In genomic region chr3:56980798-56981390, GRCh38 we compare ENCODE assay signal across 8 cellular contexts.
DNase-seq lines count a peak whose midpoint lies in the region; ATAC-seq, FAIRE-seq and TF ChIP-seq lines count a peak whose summit lies in the region.

No MANE protein-coding gene starts in this region.

- H3K4me1 ChIP-seq in HepG2 (ENCODE audit: insufficient read depth, low read length) = peaks cover 11% of the 10 kb centered on the region

- H2AFZ ChIP-seq in HepG2 (ENCODE audit: low read length) = no peak overlapping the region

- H3K27ac ChIP-seq in HepG2 (ENCODE audit: extremely low read length, insufficient read depth, low read length) = no peak overlapping the region

- no peak overlapping the region for H3K4me2 ChIP-seq in HepG2 (ENCODE audit: low read depth, low read length)

- CTCF ChIA-PET in HepG2 (lab: Yijun Ruan, JAX; ENCODE audit: low intra/inter-chr PET ratio, low total read pairs) = no interaction called here

- in situ Hi-C loops in HepG2 (cut with HindIII; ENCODE audit: extremely low pct_ligation_motif_present, low pct_unique_long_range_greater_than_20kb) = no loop called here

- H3K4me3 ChIP-seq in AG10803 (ENCODE audit: low read length) (no peak overlapping the region), HepG2 (replicated peaks in 1 of 3; ENCODE audit: insufficient read depth in 1 of 3, low read depth in 2 of 3, low read length in 3 of 3) (no peak overlapping the region)

- TF ChIP-seq POLR2A in HepG2 (IDR thresholded peaks at IDR 0.05; ENCODE audit: insufficient read depth in 1 of 2, low read depth in 2 of 2, low read length in 2 of 2) = no peak

- H3K79me2 ChIP-seq in HepG2 (ENCODE audit: insufficient read depth, low read length) = no peaks in the 10 kb centered on the region

- POLR2A ChIA-PET in HepG2 (lab: Yijun Ruan, JAX) = interaction anchor here (1.3 kb wide), 1 partner anchor 10 kb away, joined by 4 read pairs; no protein-coding TSS in a partner anchor

- intact Hi-C loops in HepG2 (cut with micrococcal nuclease; ENCODE audit: unreplicated experiment) (no loop called here), left colon (cut with DNase I, micrococcal nuclease) (no loop called here)

- peaks cover 0 to 11% of the 10 kb centered on the region in 2 experiments; a peak in 1 of 5 replicates for H3K36me3 ChIP-seq in HepG2 (replicated peaks in 1 of 2; ENCODE audit: control insufficient read depth in 1 of 2, insufficient read depth in 2 of 2, low read length in 2 of 2)

- no peak for TF ChIP-seq EP300 in HepG2 (IDR thresholded peaks at IDR 0.05; ENCODE audit: low read depth in 2 of 2, low read length in 2 of 2)
- TF ChIP-seq EP300 in HepG2 (CRISPR knock-in tag; IDR thresholded peaks at IDR 0.05; ENCODE audit: borderline replicate concordance) = no peak

- no peak overlapping the region for H3K9ac ChIP-seq in HepG2 (ENCODE audit: insufficient read depth, low read depth, low read length)

- H3K36me3 Mint-ChIP-seq in activated naive CD4-positive, alpha-beta T cell treated with anti-CD3 and anti-CD28 coated beads, Interleukin-2, amount 50 U/mL, for 72 hours = no peaks in the 10 kb centered on the region

- FAIRE-seq in HepG2 (lab: Jason Lieb, UNC) (no peak), frontal cortex (lab: Jason Lieb, UNC) (no peak)

- H3K27me3 ChIP-seq in HepG2 (ENCODE audit: control insufficient read depth in 1 of 2, insufficient read depth in 2 of 2, low read length in 2 of 2) = no peaks in the 10 kb centered on the region

- TF ChIP-seq CTCF in AG10803 (conservative IDR thresholded peaks at IDR 0.05; ENCODE audit: low read length) = no peak
- no peak for TF ChIP-seq CTCF in HepG2 (CRISPR knock-in tag; IDR thresholded peaks at IDR 0.05)

- WGBS in HepG2 (ENCODE audit: low lambda C conversion rate) = 92% methylated on average over 3 of the region's 5 CpGs

- BruUV-seq in HepG2 (replicated peaks; lab: Mats Ljungman, UMichigan) = no TSS peak

- H4K20me1 ChIP-seq in HepG2 (ENCODE audit: insufficient read depth, low read length) = no peaks in the 10 kb centered on the region

- TF ChIP-seq RAD21 in HepG2 (CRISPR knock-in tag; IDR thresholded peaks at IDR 0.05) = no peak

- no peaks in the 10 kb centered on the region for H3K9me3 Mint-ChIP-seq in activated naive CD4-positive, alpha-beta T cell treated with anti-CD3 and anti-CD28 coated beads, Interleukin-2, amount 50 U/mL, for 72 hours

- H3K9me3 ChIP-seq in HepG2 (ENCODE audit: low read length) = no peaks in the 10 kb centered on the region

- DNase-seq in AG10803 (ENCODE audit: low read depth) (peak; percentile 99), NCI-H226 (peak; percentile 97), HepG2 (ENCODE audit: low spot score) (no peak), stromal cell of bone marrow (ENCODE audit: low read depth) (peak; percentile 99), frontal cortex (ENCODE audit: low spot score in 2 of 2) (no peak), COR-L47 (lab: John Stamatoyannopoulos, UW) (no peak), left colon (no peak)
- DNase-seq in activated naive CD4-positive, alpha-beta T cell treated with anti-CD3 and anti-CD28 coated beads, Interleukin-2, amount 50 U/mL, for 72 hours (ENCODE audit: low spot score in 2 of 2) = peak; percentile 61 to 73

- peak overlapping the region; percentile 60 to 80 for H3K27ac Mint-ChIP-seq in activated naive CD4-positive, alpha-beta T cell treated with anti-CD3 and anti-CD28 coated beads, Interleukin-2, amount 50 U/mL, for 72 hours

- peak; percentile 95 for ATAC-seq in activated naive CD4-positive, alpha-beta T cell treated with anti-CD3 and anti-CD28 coated beads, Interleukin-2, amount 50 U/mL, for 72 hours
- ATAC-seq in HepG2 (no peak), left colon (no peak)

TF ChIP-seq in HepG2, 621 proteins besides CTCF, POLR2A, EP300 and RAD21:
- TF ChIP-seq ZNF619 (CRISPR knock-in tag; IDR thresholded peaks at IDR 0.05) (no peak), HOXA3 (CRISPR knock-in tag; IDR thresholded peaks at IDR 0.05) (no peak), ZNF841 (CRISPR knock-in tag; IDR thresholded peaks at IDR 0.05; ENCODE audit: borderline replicate concordance) (no peak), ZNF609 (CRISPR knock-in tag; IDR thresholded peaks at IDR 0.05; ENCODE audit: borderline replicate concordance) (no peak), FOSL2 (CRISPR knock-in tag; IDR thresholded peaks at IDR 0.05) (peak; percentile 34; the same call in 1 of the 2 replicates), NR3C1 (CRISPR knock-in tag; IDR thresholded peaks at IDR 0.05) (no peak)

Comparison
In these comparisons a context has a peak if more than half of its experiments do, and no peak if none do; other contexts are left out.
1. DNase-seq: peak in AG10803 (single experiment), NCI-H226 (single experiment), activated naive CD4-positive, alpha-beta T cell treated with anti-CD3 and anti-CD28 coated beads, Interleukin-2, amount 50 U/mL, for 72 hours (2 of 2) and stromal cell of bone marrow (single experiment); none in HepG2 (single experiment), frontal cortex (0 of 2), COR-L47 (single experiment) and left colon (0 of 2).
2. ATAC-seq: peak in activated naive CD4-positive, alpha-beta T cell treated with anti-CD3 and anti-CD28 coated beads, Interleukin-2, amount 50 U/mL, for 72 hours (2 of 2); none in HepG2 (single experiment) and left colon (single experiment).